10 cellular contexts compared by ENCODE assay signal in genomic region chr9:129500863-129501770, GRCh38.
DNase-seq lines count a peak whose midpoint lies in the region; ATAC-seq and TF ChIP-seq lines count a peak whose summit lies in the region.
"Had no signal": no experiment of that assay in that cellular context is flagged by ENCODE, and none has a peak within 500 bp of the region (broad histone marks: within the 10 kb centered on the region; RNA-seq: fewer than 3 reads in every experiment).

No MANE protein-coding gene starts in this region.

- TF ChIP-seq CTCF in cardiac muscle cell (IDR thresholded peaks at IDR 0.05; ENCODE audit: low read depth, low read length) (no peak), endodermal cell (conservative IDR thresholded peaks at IDR 0.05) (no peak), neural progenitor cell (IDR thresholded peaks at IDR 0.05) (no peak), upper lobe of left lung (IDR thresholded peaks at IDR 0.05) (no peak)

- no peaks in the 10 kb centered on the region for H4K20me1 ChIP-seq in neural progenitor cell (ENCODE audit: low read depth)

- DNase-seq in cardiac muscle cell (ENCODE audit: low read depth in 1 of 2, low spot score in 1 of 2) (no peak), left ventricle myocardium superior (no peak), endodermal cell (no peak), neural progenitor cell (ENCODE audit: low spot score) (no peak), upper lobe of left lung (no peak), cerebellar cortex (ENCODE audit: low spot score) (no peak), OCI-M2 (lab: John Stamatoyannopoulos, UW; ENCODE audit: unreplicated experiment) (no peak)
- DNase-seq: central memory CD4-positive, alpha-beta T cell; NCI-H187 treated with DMSO at 0.1 percent for 48 hours had no signal

- H3K79me2 ChIP-seq in neural progenitor cell (ENCODE audit: low read depth) = no peaks in the 10 kb centered on the region

- intact Hi-C loops in left ventricle myocardium superior (cut with micrococcal nuclease) = no loop called here

- H3F3A ChIP-seq in neural progenitor cell (ENCODE audit: low read depth) = peaks cover 61% of the 10 kb centered on the region

- H3K27ac Mint-ChIP-seq in endodermal cell (peak overlapping the region; percentile 76), neural progenitor cell (peak overlapping the region; percentile 98)

- no peaks in the 10 kb centered on the region for H3K27me3 ChIP-seq in cardiac muscle cell
- H3K27me3 ChIP-seq in endodermal cell (ENCODE audit: control insufficient read depth, insufficient read depth, low read length, poor library complexity, severe bottlenecking) = no peaks in the 10 kb centered on the region
- no peaks in the 10 kb centered on the region for H3K27me3 ChIP-seq in neural progenitor cell
- H3K27me3 ChIP-seq in upper lobe of left lung = no peaks in the 10 kb centered on the region

- no peak for ATAC-seq in left ventricle myocardium superior
- ATAC-seq in upper lobe of left lung (ENCODE audit: low FRiP score in 2 of 2) = no peak
- ATAC-seq in HG03439 (IDR thresholded peaks at IDR 0.05; ENCODE audit: unreplicated experiment) = no peak

- TF ChIP-seq EP300 in upper lobe of left lung (IDR thresholded peaks at IDR 0.05) = no peak

- 89 to 93% methylated on average over 10 to 12 of the region's 12 CpGs for WGBS in endodermal cell (ENCODE audit: insufficient coverage in 1 of 2, insufficient read length in 1 of 2), 2 experiments
- 91 to 92% methylated on average over 12 of the region's 12 CpGs for WGBS in upper lobe of left lung, 2 donors

- no peak overlapping the region for H2AFZ ChIP-seq in neural progenitor cell (replicated peaks)

- H3K4me1 Mint-ChIP-seq in endodermal cell = peaks cover 25% of the 10 kb centered on the region
- peaks cover 75% of the 10 kb centered on the region for H3K4me1 Mint-ChIP-seq in neural progenitor cell

- H3K9me3 Mint-ChIP-seq in endodermal cell (no peaks in the 10 kb centered on the region), neural progenitor cell (no peaks in the 10 kb centered on the region)

- H3K27me3 Mint-ChIP-seq in endodermal cell (ENCODE audit: insufficient read depth) (peaks cover 3% of the 10 kb centered on the region), neural progenitor cell (ENCODE audit: insufficient read depth, low read depth) (peaks cover 6% of the 10 kb centered on the region)

- H3K4me3 ChIP-seq in cardiac muscle cell (no peak overlapping the region), endodermal cell (ENCODE audit: low read length) (no peak overlapping the region), neural progenitor cell (peak overlapping the region; percentile 17), upper lobe of left lung (no peak overlapping the region)

- H3K4me2 ChIP-seq in neural progenitor cell = peak overlapping the region; percentile 69

- no peak overlapping the region for H3K4me3 Mint-ChIP-seq in endodermal cell
- peak overlapping the region; percentile 73 for H3K4me3 Mint-ChIP-seq in neural progenitor cell

- TF ChIP-seq POLR2A in upper lobe of left lung (IDR thresholded peaks at IDR 0.05) = no peak

- H3K9me3 ChIP-seq in cardiac muscle cell (ENCODE audit: low read depth) = no peaks in the 10 kb centered on the region
- no peaks in the 10 kb centered on the region for H3K9me3 ChIP-seq in endodermal cell (ENCODE audit: control insufficient read depth, low read length)
- no peaks in the 10 kb centered on the region for H3K9me3 ChIP-seq in neural progenitor cell (ENCODE audit: low read depth)
- H3K9me3 ChIP-seq in upper lobe of left lung = no peaks in the 10 kb centered on the region

- H3K27ac ChIP-seq in cardiac muscle cell = peak overlapping the region; percentile 88
- H3K27ac ChIP-seq in endodermal cell (ENCODE audit: low read depth, low read length) = peak overlapping the region; percentile 100
- H3K27ac ChIP-seq in neural progenitor cell = no peak overlapping the region
- peak overlapping the region in 3 of 4 donors; percentile 37 to 97 (median 53) for H3K27ac ChIP-seq in upper lobe of left lung

- H3K4me1 ChIP-seq in cardiac muscle cell (ENCODE audit: low read depth) (peaks cover 30% of the 10 kb centered on the region), endodermal cell (ENCODE audit: control insufficient read depth, insufficient read depth, low read length) (peaks cover 2% of the 10 kb centered on the region), neural progenitor cell (peaks cover 38% of the 10 kb centered on the region), upper lobe of left lung (peaks cover 16 to 42% (median 20%) of the 10 kb centered on the region in 4 donors)

- H3K9ac ChIP-seq in endodermal cell (ENCODE audit: extremely low read depth, low read length, poor library complexity, severe bottlenecking) (no peak overlapping the region), neural progenitor cell (no peak overlapping the region)

- H3K36me3 ChIP-seq in cardiac muscle cell = no peaks in the 10 kb centered on the region
- H3K36me3 ChIP-seq in endodermal cell (ENCODE audit: control insufficient read depth, insufficient read depth, low read length) = no peaks in the 10 kb centered on the region
- H3K36me3 ChIP-seq in neural progenitor cell = no peaks in the 10 kb centered on the region
- H3K36me3 ChIP-seq in upper lobe of left lung = peaks cover 3 to 30% (median 15%) of the 10 kb centered on the region in 4 donors

- H3K36me3 Mint-ChIP-seq in endodermal cell (ENCODE audit: low read depth) = peaks cover 2% of the 10 kb centered on the region
- no peaks in the 10 kb centered on the region for H3K36me3 Mint-ChIP-seq in neural progenitor cell
